Comparison of ENCODE assay signal across 20 cellular contexts in genomic region chr1:224884428-224884827, GRCh38. TPM values are rescaled to one million over a fixed set of nuclear protein-coding genes. Genes with fewer than 3 reads are reported as not detected.
DNase-seq lines count a peak whose midpoint lies in the region; ATAC-seq and TF ChIP-seq lines count a peak whose summit lies in the region.
"Had no signal": no experiment of that assay in that cellular context is flagged by ENCODE, and none has a peak within 500 bp of the region (broad histone marks: within the 10 kb centered on the region; RNA-seq: fewer than 3 reads in every experiment).

No MANE protein-coding gene starts in this region.

- no peaks in the 10 kb centered on the region for H3K79me2 ChIP-seq in parathyroid adenoma

- H3K36me3 Mint-ChIP-seq in HFFc6 (ENCODE audit: low read depth) = peaks cover 4% of the 10 kb centered on the region; the same call in 1 of the 2 replicates

- H3K4me3 Mint-ChIP-seq in HFFc6 = no peak overlapping the region
- H3K4me3 Mint-ChIP-seq: activated CD8-positive, alpha-beta T cell treated with anti-CD3 and anti-CD28 coated beads for 36 hours; activated T-helper 1 cell treated with anti-CD3 and anti-CD28 coated beads, Interleukin-12 subunit alpha, Interleukin-12 subunit beta, Interleukin-2, Interleukin-4 antibody, amounts not matched to agents 30 ng/mL and 10 ng/mL and 1 ng/mL, durations not matched to agents 14 hours and 24 hours and 36 hours had no signal

- H3K4me3 ChIP-seq in fibroblast of the aortic adventitia (ENCODE audit: low read depth, low read length) = no peak overlapping the region
- H3K4me3 ChIP-seq in parathyroid adenoma (ENCODE audit: low read depth, low read length) = no peak overlapping the region
- H3K4me3 ChIP-seq: stomach had no signal

- H3K4me1 Mint-ChIP-seq in HFFc6 (ENCODE audit: low read depth) = peaks cover 42% of the 10 kb centered on the region

- H3K36me3 ChIP-seq in parathyroid adenoma (ENCODE audit: control insufficient read depth, insufficient read depth, low read length) = no peaks in the 10 kb centered on the region
- H3K36me3 ChIP-seq: stomach had no signal

- no peaks in the 10 kb centered on the region for H3K9me3 ChIP-seq in parathyroid adenoma (ENCODE audit: control insufficient read depth, low read length)

- no peaks in the 10 kb centered on the region for H3K27me3 ChIP-seq in parathyroid adenoma (ENCODE audit: control insufficient read depth, insufficient read depth, low read length)
- H3K27me3 ChIP-seq: stomach had no signal

- peaks cover 28% of the 10 kb centered on the region for H3K27me3 Mint-ChIP-seq in HFFc6 (ENCODE audit: insufficient read depth)

- no peak overlapping the region for H3K4me2 ChIP-seq in parathyroid adenoma (ENCODE audit: low read length)

- ATAC-seq in HG02623 (IDR thresholded peaks at IDR 0.05; ENCODE audit: unreplicated experiment) (no peak), HG03460 (IDR thresholded peaks at IDR 0.05; ENCODE audit: unreplicated experiment) (no peak), HG03196 (IDR thresholded peaks at IDR 0.05; ENCODE audit: unreplicated experiment) (no peak)
- ATAC-seq: activated CD8-positive, alpha-beta T cell treated with anti-CD3 and anti-CD28 coated beads for 36 hours had no signal

- H3K4me1 ChIP-seq in parathyroid adenoma = peaks cover 5% of the 10 kb centered on the region

- no peak overlapping the region for H3K27ac Mint-ChIP-seq in HFFc6
- H3K27ac Mint-ChIP-seq: activated CD8-positive, alpha-beta T cell treated with anti-CD3 and anti-CD28 coated beads for 36 hours; activated T-helper 1 cell treated with anti-CD3 and anti-CD28 coated beads, Interleukin-12 subunit alpha, Interleukin-12 subunit beta, Interleukin-2, Interleukin-4 antibody, amounts not matched to agents 30 ng/mL and 10 ng/mL and 1 ng/mL, durations not matched to agents 14 hours and 24 hours and 36 hours had no signal

- peak overlapping the region; percentile 44 for H3K27ac ChIP-seq in parathyroid adenoma
- H3K27ac ChIP-seq: stomach had no signal

- DNase-seq in EL (peak; percentile 27), NCI-H524 (lab: John Stamatoyannopoulos, UW) (peak; percentile 7 to 66), fibroblast of the aortic adventitia (ENCODE audit: low read depth) (peak; percentile 63), HFFc6 (no peak)
- DNase-seq: activated CD8-positive, alpha-beta T cell treated with anti-CD3 and anti-CD28 coated beads for 36 hours; amniotic stem cell; C1 segment of cervical spinal cord; cerebellar nuclear complex; GDM1; NCI-H1092; NCI-H345; posterior cingulate gyrus; stimulated activated CD4-positive, alpha-beta T cell treated with anti-CD3 and anti-CD28 coated beads, Interleukin-12 subunit alpha, Interleukin-12 subunit beta, amount 100 ng/mL, for 4 hours; stomach had no signal

- peaks cover 18% of the 10 kb centered on the region for H3K9me3 Mint-ChIP-seq in HFFc6
- H3K9me3 Mint-ChIP-seq: activated T-helper 1 cell treated with anti-CD3 and anti-CD28 coated beads, Interleukin-12 subunit alpha, Interleukin-12 subunit beta, Interleukin-2, Interleukin-4 antibody, amounts not matched to agents 30 ng/mL and 10 ng/mL and 1 ng/mL, durations not matched to agents 14 hours and 24 hours and 36 hours had no signal

- TF ChIP-seq CTCF in fibroblast of the aortic adventitia (IDR thresholded peaks at IDR 0.05; ENCODE audit: insufficient read depth, low read length) (no peak), parathyroid adenoma (IDR thresholded peaks at IDR 0.05) (no peak), HFFc6 (IDR thresholded peaks at IDR 0.05) (no peak)

- H2AFZ ChIP-seq in parathyroid adenoma = no peak overlapping the region

- no peak overlapping the region for H3K9ac ChIP-seq in parathyroid adenoma

RNA-seq across cellular contexts. Expression of gene DNAH14, which starts 45.0 kb away (rescaled TPM):
- total RNA-seq in fibroblast of the aortic adventitia (ENCODE audit: low replicate concordance) = 12.7 and 33.9 TPM in 2 replicates
- 1 to 10 TPM; 6.0 to 8.4 (median 6.9) TPM for total RNA-seq in HFFc6 (2021; fragmentation: NEBNext Ultra II Directional; extraction: Animal tissue kit (Norgen Biotek cat#: 25700))
- total RNA-seq: OCI-LY7 had no signal
